1 cellular context compared by ENCODE assay signal in genomic region chr14:94560782-94561655, GRCh38.
TF ChIP-seq lines count a peak whose summit lies in the region.

A gene with protein sequence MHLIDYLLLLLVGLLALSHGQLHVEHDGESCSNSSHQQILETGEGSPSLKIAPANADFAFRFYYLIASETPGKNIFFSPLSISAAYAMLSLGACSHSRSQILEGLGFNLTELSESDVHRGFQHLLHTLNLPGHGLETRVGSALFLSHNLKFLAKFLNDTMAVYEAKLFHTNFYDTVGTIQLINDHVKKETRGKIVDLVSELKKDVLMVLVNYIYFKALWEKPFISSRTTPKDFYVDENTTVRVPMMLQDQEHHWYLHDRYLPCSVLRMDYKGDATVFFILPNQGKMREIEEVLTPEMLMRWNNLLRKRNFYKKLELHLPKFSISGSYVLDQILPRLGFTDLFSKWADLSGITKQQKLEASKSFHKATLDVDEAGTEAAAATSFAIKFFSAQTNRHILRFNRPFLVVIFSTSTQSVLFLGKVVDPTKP (plus strand): TSS chr14:94561442. CDS start chr14:94563483, 2,041 bp downstream.

TF ChIP-seq in HepG2, 621 proteins besides CTCF, POLR2A, EP300 and RAD21 (continued from another document and continues in another):
- TF ChIP-seq ZNF142 (CRISPR knock-in tag; IDR thresholded peaks at IDR 0.05) = no peak
- no peak for TF ChIP-seq HHEX (CRISPR knock-in tag; IDR thresholded peaks at IDR 0.05)
- no peak; the same call in 1 of the 2 replicates for TF ChIP-seq ZNF556 (CRISPR knock-in tag; IDR thresholded peaks at IDR 0.05; ENCODE audit: borderline replicate concordance)
- no peak for TF ChIP-seq FOSL1 (CRISPR knock-in tag; IDR thresholded peaks at IDR 0.05; ENCODE audit: borderline replicate concordance)
- TF ChIP-seq ZBTB38 (CRISPR knock-in tag; IDR thresholded peaks at IDR 0.05) = no peak
- TF ChIP-seq TIGD3 (CRISPR knock-in tag; IDR thresholded peaks at IDR 0.05; ENCODE audit: borderline replicate concordance) = no peak
- no peak for TF ChIP-seq RXRB (CRISPR knock-in tag; IDR thresholded peaks at IDR 0.05; ENCODE audit: borderline replicate concordance)
- no peak for TF ChIP-seq MXD4 (CRISPR knock-in tag; IDR thresholded peaks at IDR 0.05)
- no peak for TF ChIP-seq ZNF557 (CRISPR knock-in tag; IDR thresholded peaks at IDR 0.05)
- TF ChIP-seq ZNF790 (CRISPR knock-in tag; IDR thresholded peaks at IDR 0.05; ENCODE audit: borderline replicate concordance) = no peak
- no peak for TF ChIP-seq ZNF543 (CRISPR knock-in tag; IDR thresholded peaks at IDR 0.05)
- TF ChIP-seq ZFP36L1 (CRISPR knock-in tag; IDR thresholded peaks at IDR 0.05) = no peak
- peak; percentile 59; the same call in 1 of the 2 replicates for TF ChIP-seq ZNF501 (CRISPR knock-in tag; IDR thresholded peaks at IDR 0.05)
- TF ChIP-seq CEBPG (CRISPR knock-in tag; IDR thresholded peaks at IDR 0.05) = peak; percentile 7; the same call in 1 of the 2 replicates
- TF ChIP-seq ZNF720 (CRISPR knock-in tag; IDR thresholded peaks at IDR 0.05) = no peak
- TF ChIP-seq SNAPC5 (CRISPR knock-in tag; IDR thresholded peaks at IDR 0.05; ENCODE audit: borderline replicate concordance) = no peak
- no peak for TF ChIP-seq ZNF567 (CRISPR knock-in tag; IDR thresholded peaks at IDR 0.05; ENCODE audit: borderline replicate concordance)
- no peak for TF ChIP-seq CREM (IDR thresholded peaks at IDR 0.05)
- no peak for TF ChIP-seq CREM (CRISPR knock-in tag; IDR thresholded peaks at IDR 0.05)
- TF ChIP-seq ZNF709 (CRISPR knock-in tag; IDR thresholded peaks at IDR 0.05) = no peak
- no peak for TF ChIP-seq BORCS8-MEF2B (CRISPR knock-in tag; IDR thresholded peaks at IDR 0.05)
- no peak for TF ChIP-seq TBX3 (IDR thresholded peaks at IDR 0.05; ENCODE audit: borderline replicate concordance)
- TF ChIP-seq ZNF547 (CRISPR knock-in tag; IDR thresholded peaks at IDR 0.05) = no peak; the same call in 1 of the 2 replicates
- no peak for TF ChIP-seq BRD4 (CRISPR knock-in tag; IDR thresholded peaks at IDR 0.05)
- no peak for TF ChIP-seq ZNF652 (CRISPR knock-in tag; IDR thresholded peaks at IDR 0.05; ENCODE audit: borderline replicate concordance, low read depth)
- TF ChIP-seq HMG20B (CRISPR knock-in tag; conservative IDR thresholded peaks at IDR 0.05) = no peak
- TF ChIP-seq, protein P1, sequence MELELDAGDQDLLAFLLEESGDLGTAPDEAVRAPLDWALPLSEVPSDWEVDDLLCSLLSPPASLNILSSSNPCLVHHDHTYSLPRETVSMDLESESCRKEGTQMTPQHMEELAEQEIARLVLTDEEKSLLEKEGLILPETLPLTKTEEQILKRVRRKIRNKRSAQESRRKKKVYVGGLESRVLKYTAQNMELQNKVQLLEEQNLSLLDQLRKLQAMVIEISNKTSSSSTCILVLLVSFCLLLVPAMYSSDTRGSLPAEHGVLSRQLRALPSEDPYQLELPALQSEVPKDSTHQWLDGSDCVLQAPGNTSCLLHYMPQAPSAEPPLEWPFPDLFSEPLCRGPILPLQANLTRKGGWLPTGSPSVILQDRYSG (CRISPR knock-in tag; IDR thresholded peaks at IDR 0.05) = no peak
- TF ChIP-seq CAMTA2 (CRISPR knock-in tag; IDR thresholded peaks at IDR 0.05; ENCODE audit: borderline replicate concordance) = no peak
- no peak for TF ChIP-seq ELF3 (CRISPR knock-in tag; IDR thresholded peaks at IDR 0.05)
- TF ChIP-seq PLRG1 (conservative IDR thresholded peaks at IDR 0.05) = no peak
- TF ChIP-seq TFAP4 (IDR thresholded peaks at IDR 0.05; ENCODE audit: borderline replicate concordance, low read depth) = no peak
- TF ChIP-seq ZNF205 (CRISPR knock-in tag; IDR thresholded peaks at IDR 0.05) = no peak
- no peak for TF ChIP-seq ZNF326 (CRISPR knock-in tag; IDR thresholded peaks at IDR 0.05; ENCODE audit: borderline replicate concordance)
- no peak for TF ChIP-seq TSC22D2 (CRISPR knock-in tag; IDR thresholded peaks at IDR 0.05; ENCODE audit: borderline replicate concordance)
- no peak for TF ChIP-seq ZNF605 (CRISPR knock-in tag; IDR thresholded peaks at IDR 0.05)
- TF ChIP-seq, protein P2, sequence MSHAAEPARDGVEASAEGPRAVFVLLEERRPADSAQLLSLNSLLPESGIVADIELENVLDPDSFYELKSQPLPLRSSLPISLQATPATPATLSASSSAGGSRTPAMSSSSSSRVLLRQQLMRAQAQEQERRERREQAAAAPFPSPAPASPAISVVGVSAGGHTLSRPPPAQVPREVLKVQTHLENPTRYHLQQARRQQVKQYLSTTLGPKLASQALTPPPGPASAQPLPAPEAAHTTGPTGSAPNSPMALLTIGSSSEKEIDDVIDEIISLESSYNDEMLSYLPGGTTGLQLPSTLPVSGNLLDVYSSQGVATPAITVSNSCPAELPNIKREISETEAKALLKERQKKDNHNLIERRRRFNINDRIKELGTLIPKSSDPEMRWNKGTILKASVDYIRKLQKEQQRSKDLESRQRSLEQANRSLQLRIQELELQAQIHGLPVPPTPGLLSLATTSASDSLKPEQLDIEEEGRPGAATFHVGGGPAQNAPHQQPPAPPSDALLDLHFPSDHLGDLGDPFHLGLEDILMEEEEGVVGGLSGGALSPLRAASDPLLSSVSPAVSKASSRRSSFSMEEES (CRISPR knock-in tag; IDR thresholded peaks at IDR 0.05) = no peak
- no peak for TF ChIP-seq GPN1 (CRISPR knock-in tag; IDR thresholded peaks at IDR 0.05; ENCODE audit: borderline replicate concordance)
- TF ChIP-seq ZNF230 (CRISPR knock-in tag; IDR thresholded peaks at IDR 0.05) = no peak
- TF ChIP-seq NCOA2 (CRISPR knock-in tag; IDR thresholded peaks at IDR 0.05) = no peak
- no peak for TF ChIP-seq ZNF414 (CRISPR knock-in tag; IDR thresholded peaks at IDR 0.05)
- no peak for TF ChIP-seq MATR3 (CRISPR knock-in tag; IDR thresholded peaks at IDR 0.05)
- no peak for TF ChIP-seq MZF1 (CRISPR knock-in tag; IDR thresholded peaks at IDR 0.05; ENCODE audit: borderline replicate concordance)
- TF ChIP-seq ZNF432 (CRISPR knock-in tag; IDR thresholded peaks at IDR 0.05; ENCODE audit: borderline replicate concordance) = no peak
- no peak for TF ChIP-seq GTF2F1 (IDR thresholded peaks at IDR 0.05; ENCODE audit: low read length)
- TF ChIP-seq LRRFIP1 (CRISPR knock-in tag; conservative IDR thresholded peaks at IDR 0.05) = no peak
- no peak for TF ChIP-seq BATF2 (CRISPR knock-in tag; IDR thresholded peaks at IDR 0.05)
- no peak for TF ChIP-seq ZNF879 (CRISPR knock-in tag; IDR thresholded peaks at IDR 0.05)
